ENCODE assay signal across 8 cellular contexts in genomic region chr2:113602040-113602769, GRCh38. TPM values are rescaled to one million over a fixed set of nuclear protein-coding genes. Genes with fewer than 3 reads are reported as not detected.
DNase-seq lines count a peak whose midpoint lies in the region; ATAC-seq and TF ChIP-seq lines count a peak whose summit lies in the region.
"Not testable (repeated sequence)": the region's sequence is repeated elsewhere in the genome, so short reads cannot be mapped to it uniquely, and the experiment has no call there.

No MANE protein-coding gene starts in this region.

- not testable (repeated sequence) for H3K4me1 Mint-ChIP-seq in activated CD4-positive, alpha-beta T cell treated with anti-CD3 and anti-CD28 coated beads, Interleukin-2, amount 10 ng/mL, durations not matched to agents 7 days and 5 days

- not testable (repeated sequence) for H3K4me3 ChIP-seq in AG10803 (ENCODE audit: low read length); astrocyte of the spinal cord (ENCODE audit: low read depth, low read length); mucosa of descending colon

- not testable (repeated sequence) for H3K4me1 ChIP-seq in foreskin keratinocyte; mucosa of descending colon (ENCODE audit: low read depth)

- not testable (repeated sequence) for H3K4me3 Mint-ChIP-seq in activated CD4-positive, alpha-beta T cell treated with anti-CD3 and anti-CD28 coated beads, Interleukin-2, amount 10 ng/mL, durations not matched to agents 7 days and 5 days

- H3K27me3 Mint-ChIP-seq in activated CD4-positive, alpha-beta T cell treated with anti-CD3 and anti-CD28 coated beads, Interleukin-2, amount 10 ng/mL, durations not matched to agents 7 days and 5 days, result not testable (repeated sequence)

- TF ChIP-seq CTCF in AG10803 (conservative IDR thresholded peaks at IDR 0.05; ENCODE audit: low read length); mucosa of descending colon (IDR thresholded peaks at IDR 0.05): not testable (repeated sequence)
- TF ChIP-seq CTCF in astrocyte of the spinal cord (IDR thresholded peaks at IDR 0.05; ENCODE audit: low read depth, low read length) (peak; percentile 9), foreskin keratinocyte (conservative IDR thresholded peaks at IDR 0.05) (peak; percentile 64)

- not testable (repeated sequence) for H3K36me3 ChIP-seq in mucosa of descending colon (ENCODE audit: low read depth)

- in situ Hi-C loops in astrocyte of the spinal cord (cut with HindIII; ENCODE audit: low sequenced_read_pairs), result not testable (repeated sequence)

- not testable (repeated sequence) for H3K9me3 ChIP-seq in mucosa of descending colon

- not testable (repeated sequence) for H3K36me3 Mint-ChIP-seq in activated CD4-positive, alpha-beta T cell treated with anti-CD3 and anti-CD28 coated beads, Interleukin-2, amount 10 ng/mL, durations not matched to agents 7 days and 5 days (ENCODE audit: low read depth)

- intact Hi-C loops in mucosa of descending colon (cut with DNase I, micrococcal nuclease), result not testable (repeated sequence)

- POLR2A ChIA-PET in activated CD4-positive, alpha-beta T cell treated with anti-CD3 and anti-CD28 coated beads, Interleukin-2, amount 10 ng/mL, durations not matched to agents 7 days and 5 days (lab: Charles Lee), result not testable (repeated sequence)

- not testable (repeated sequence) for H3K9me3 Mint-ChIP-seq in activated CD4-positive, alpha-beta T cell treated with anti-CD3 and anti-CD28 coated beads, Interleukin-2, amount 10 ng/mL, durations not matched to agents 7 days and 5 days

- not testable (repeated sequence) for H3K27me3 ChIP-seq in foreskin keratinocyte

- CTCF ChIA-PET in activated CD4-positive, alpha-beta T cell treated with anti-CD3 and anti-CD28 coated beads, Interleukin-2, amount 10 ng/mL, durations not matched to agents 7 days and 5 days (lab: Charles Lee), result not testable (repeated sequence)

- ATAC-seq in GM19025 (IDR thresholded peaks at IDR 0.05; ENCODE audit: low read depth, unreplicated experiment) (peak; percentile 63), mucosa of descending colon (peak; percentile 32)
- not testable (repeated sequence) for ATAC-seq in foreskin keratinocyte

- not testable (repeated sequence) for H3K27ac Mint-ChIP-seq in activated CD4-positive, alpha-beta T cell treated with anti-CD3 and anti-CD28 coated beads, Interleukin-2, amount 10 ng/mL, durations not matched to agents 7 days and 5 days

- DNase-seq in AG10803 (ENCODE audit: low read depth), result peak; percentile 43
- peak; percentile 74 for DNase-seq in NAMALWA (ENCODE audit: low spot score)
- DNase-seq in activated CD4-positive, alpha-beta T cell treated with anti-CD3 and anti-CD28 coated beads, Interleukin-2, amount 10 ng/mL, durations not matched to agents 7 days and 5 days, result peak; percentile 68
- DNase-seq in astrocyte of the spinal cord (ENCODE audit: low read depth, low spot score), result peak; percentile 58
- not testable (repeated sequence) for DNase-seq in foreskin keratinocyte
- peak; percentile 68 to 70 (median 69) for DNase-seq in mucosa of descending colon
- peak; percentile 77 for DNase-seq in stimulated activated CD4-positive, alpha-beta T cell treated with anti-CD3 and anti-CD28 coated beads, Interleukin-1b, Interleukin-23, amount 100 ng/mL, for 48 hours

- H3K27ac ChIP-seq in foreskin keratinocyte, result not testable (repeated sequence)

RNA-seq across cellular contexts. Expression of gene RABL2A, which starts 24.9 kb away (rescaled TPM):
- total RNA-seq in activated CD4-positive, alpha-beta T cell treated with anti-CD3 and anti-CD28 coated beads, Interleukin-2, amount 10 ng/mL, durations not matched to agents 7 days and 5 days, result 10 to 100 TPM; 15.3 to 17.9 TPM
- total RNA-seq in foreskin keratinocyte (5.2 and 6.2 TPM in 2 replicates), mucosa of descending colon (10 to 100 TPM; 14.2 to 25.1 (median 15.4) TPM)
- 3.3 and 4.3 TPM in 2 replicates for polyA plus RNA-seq in foreskin keratinocyte
